8 cellular contexts compared by ENCODE assay signal in the genomic region with DNA sequence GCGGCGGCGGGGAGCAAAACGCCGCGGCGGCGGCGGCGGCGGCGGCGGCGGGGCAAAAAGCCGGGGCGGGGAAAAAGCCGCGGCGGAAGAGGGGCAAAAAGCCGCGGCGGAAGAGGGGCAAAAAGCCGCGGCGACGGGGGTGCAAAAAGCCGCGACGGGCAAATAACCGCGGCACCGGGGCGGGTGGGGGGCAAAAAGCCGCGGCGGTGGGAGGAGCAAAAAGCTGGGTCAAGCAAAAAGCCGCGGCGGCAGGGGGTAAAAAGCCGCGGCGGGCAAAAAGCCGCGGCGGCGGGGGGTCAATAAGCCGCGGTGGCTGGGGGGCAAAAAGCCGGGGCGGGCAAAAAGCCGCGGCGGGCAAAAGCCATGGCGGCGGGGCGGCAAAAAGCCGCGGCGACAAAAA.
DNase-seq lines count a peak whose midpoint lies in the region; ATAC-seq and TF ChIP-seq lines count a peak whose summit lies in the region.
"Not testable (repeated sequence)": the region's sequence is repeated elsewhere in the genome, so short reads cannot be mapped to it uniquely, and the experiment has no call there.

No MANE protein-coding gene starts in this region.

- not testable (repeated sequence) for H3K4me1 Mint-ChIP-seq in Calu3 (ENCODE audit: low read depth, unreplicated experiment); memory B cell

- not testable (repeated sequence) for H3K9me3 ChIP-seq in ectodermal cell (ENCODE audit: control insufficient read depth, low read length); heart right ventricle; sigmoid colon; stomach

- POLR2A ChIA-PET in AG04449 (lab: Yijun Ruan, JAX), result not testable (repeated sequence)

- not testable (repeated sequence) for H3K27me3 Mint-ChIP-seq in Calu3 (ENCODE audit: unreplicated experiment); memory B cell

- not testable (repeated sequence) for H3K27ac ChIP-seq in ectodermal cell (ENCODE audit: insufficient read depth, low read depth, low read length, poor library complexity, severe bottlenecking); heart right ventricle; sigmoid colon; stomach

- TF ChIP-seq CTCF in AG04449 (IDR thresholded peaks at IDR 0.05; ENCODE audit: insufficient read depth, low read length, missing control alignments); Calu3 (IDR thresholded peaks at IDR 0.05; ENCODE audit: unreplicated experiment); heart right ventricle (IDR thresholded peaks at IDR 0.05); sigmoid colon (IDR thresholded peaks at IDR 0.05); stomach (IDR thresholded peaks at IDR 0.05): not testable (repeated sequence)

- H3K36me3 Mint-ChIP-seq in Calu3 (ENCODE audit: insufficient read depth, unreplicated experiment); memory B cell: not testable (repeated sequence)

- intact Hi-C loops in Calu3 (cut with micrococcal nuclease; ENCODE audit: unreplicated experiment); heart right ventricle (cut with DNase I); sigmoid colon (cut with DNase I); stomach (cut with DNase I; ENCODE audit: low total_unique reads): not testable (repeated sequence)

- WGBS in ectodermal cell, 2 experiments, result 7 to 9% methylated on average over 59 of the region's 59 CpGs
- 1 to 6% methylated on average over 22 to 27 of the region's 59 CpGs for WGBS in heart right ventricle, 2 donors
- WGBS in sigmoid colon, 2 donors, result 0 to 6% methylated on average over 39 to 43 of the region's 59 CpGs
- 1 to 20% (median 4%) methylated on average over 4 to 31 of the region's 59 CpGs; no CpG with 5 or more reads in 1 of the 5 donors for WGBS in stomach, 5 donors

- TF ChIP-seq EP300 in sigmoid colon (IDR thresholded peaks at IDR 0.05); stomach (IDR thresholded peaks at IDR 0.05): not testable (repeated sequence)

- not testable (repeated sequence) for ATAC-seq in heart right ventricle; memory B cell (ENCODE audit: low read depth)

- not testable (repeated sequence) for H3K27ac Mint-ChIP-seq in Calu3 (ENCODE audit: unreplicated experiment)
- peak overlapping the region; percentile 82 for H3K27ac Mint-ChIP-seq in memory B cell

- H3K4me3 ChIP-seq in AG04449 (ENCODE audit: low read depth, low read length) (peak overlapping the region; percentile 40), ectodermal cell (ENCODE audit: insufficient read depth, low read depth, low read length) (peak overlapping the region; percentile 30), heart right ventricle (peak overlapping the region in 6 of 10 donors; percentile 21 to 36 (median 30)), sigmoid colon (peak overlapping the region; percentile 24 to 43 (median 36)), stomach (peak overlapping the region; percentile 33 to 60 (median 39))

- H3K4me1 ChIP-seq in ectodermal cell (ENCODE audit: control insufficient read depth, insufficient read depth, low read length); heart right ventricle; sigmoid colon: not testable (repeated sequence)
- peaks cover 0 to 12% (median 8%) of the 10 kb centered on the region in 4 donors for H3K4me1 ChIP-seq in stomach

- not testable (repeated sequence) for H3K9me3 Mint-ChIP-seq in Calu3 (ENCODE audit: low read depth, unreplicated experiment); memory B cell

- CTCF ChIA-PET in AG04449 (lab: Yijun Ruan, JAX); Calu3 (lab: Charles Lee): not testable (repeated sequence)

- TF ChIP-seq POLR2A in sigmoid colon (IDR thresholded peaks at IDR 0.05); stomach (IDR thresholded peaks at IDR 0.05): not testable (repeated sequence)

- H3K36me3 ChIP-seq in ectodermal cell (ENCODE audit: control insufficient read depth, insufficient read depth, low read length); heart right ventricle; sigmoid colon; stomach: not testable (repeated sequence)

- not testable (repeated sequence) for BruUV-seq in Calu3 (replicated peaks; lab: Mats Ljungman, UMichigan)

- DNase-seq in AG04449 (ENCODE audit: low read depth, low spot score); Calu3; heart right ventricle; memory B cell (ENCODE audit: low spot score in 2 of 2); sigmoid colon; stomach: not testable (repeated sequence)
- peak; percentile 63 for DNase-seq in activated effector memory CD4-positive, alpha-beta T cell treated with anti-CD3 and anti-CD28 coated beads, Interleukin-2, amount 50 U/mL, for 16 hours

- peak overlapping the region; percentile 65 for H3K4me3 Mint-ChIP-seq in Calu3 (ENCODE audit: low read depth, unreplicated experiment)
- H3K4me3 Mint-ChIP-seq in memory B cell, result peak overlapping the region; percentile 11

- H3K27me3 ChIP-seq in ectodermal cell (ENCODE audit: control insufficient read depth, insufficient read depth, low read length, poor library complexity, severe bottlenecking), result peaks cover 14% of the 10 kb centered on the region
- H3K27me3 ChIP-seq in heart right ventricle, result peaks cover 0 to 24% (median 3%) of the 10 kb centered on the region in 7 donors
- peaks cover 0 to 27% (median 0%) of the 10 kb centered on the region in 3 donors for H3K27me3 ChIP-seq in sigmoid colon
- H3K27me3 ChIP-seq in stomach, result peaks cover 0 to 34% (median 26%) of the 10 kb centered on the region in 3 donors
